Comparison of ENCODE assay signal across 24 cellular contexts in genomic region chr2:238615187-238615586, GRCh38.
"Had no signal": no experiment of that assay in that cellular context is flagged by ENCODE, and none has a peak within 500 bp of the region (broad histone marks: within the 10 kb centered on the region; RNA-seq: fewer than 3 reads in every experiment).

No MANE protein-coding gene starts in this region.

- DNase-seq: dorsolateral prefrontal cortex; effector CD4-positive, alpha-beta T cell; foreskin fibroblast; gastrocnemius medialis; head of caudate nucleus; kidney; naive thymus-derived CD8-positive, alpha-beta T cell; sigmoid colon; stimulated activated CD4-positive, alpha-beta T cell treated with anti-CD3 and anti-CD28 coated beads, Interleukin-4, amount 100 ng/mL, for 4 hours; stimulated activated naive B cell treated with anti-CD40 and anti-IgM and Interleukin-4, amounts not matched to agents 10 μg/mL and 1 μg/mL and 100 μg/mL, for 72 hours; transverse colon had no signal

- H3K9me3 Mint-ChIP-seq: stimulated activated naive CD8-positive, alpha-beta T cell treated with anti-CD3 and anti-CD28 coated beads, Interleukin-15, Interleukin-2, amounts not matched to agents 100 ng/mL and 50 ng/mL, for 24 hours had no signal

- H3K36me3 Mint-ChIP-seq: memory B cell; mesothelial cell of epicardium; stimulated activated naive B cell treated with anti-CD40 and anti-IgM and Interleukin-4, amounts not matched to agents 10 μg/mL and 1 μg/mL and 100 μg/mL, for 72 hours had no signal

- H3K9ac ChIP-seq: parathyroid adenoma had no signal

- H3K36me3 ChIP-seq: gastrocnemius medialis, right atrium auricular region, sigmoid colon, suprapubic skin, transverse colon, vagina had no signal

- H3K4me1 Mint-ChIP-seq: memory B cell; mesothelial cell of epicardium; naive thymus-derived CD8-positive, alpha-beta T cell; stimulated activated naive B cell treated with anti-CD40 and anti-IgM and Interleukin-4, amounts not matched to agents 10 μg/mL and 1 μg/mL and 100 μg/mL, for 72 hours had no signal

- H3K4me1 ChIP-seq: gastrocnemius medialis, parathyroid adenoma, right atrium auricular region, sigmoid colon, suprapubic skin, transverse colon, vagina had no signal

- H3K27ac Mint-ChIP-seq: memory B cell; mesothelial cell of epicardium; naive thymus-derived CD8-positive, alpha-beta T cell; progenitor cell of endocrine pancreas; stimulated activated naive B cell treated with anti-CD40 and anti-IgM and Interleukin-4, amounts not matched to agents 10 μg/mL and 1 μg/mL and 100 μg/mL, for 72 hours; stimulated activated naive CD8-positive, alpha-beta T cell treated with anti-CD3 and anti-CD28 coated beads, Interleukin-15, Interleukin-2, amounts not matched to agents 100 ng/mL and 50 ng/mL, for 24 hours had no signal

- H3K4me3 Mint-ChIP-seq: memory B cell; mesothelial cell of epicardium; naive thymus-derived CD8-positive, alpha-beta T cell; neural crest cell; stimulated activated naive B cell treated with anti-CD40 and anti-IgM and Interleukin-4, amounts not matched to agents 10 μg/mL and 1 μg/mL and 100 μg/mL, for 72 hours; stimulated activated naive CD8-positive, alpha-beta T cell treated with anti-CD3 and anti-CD28 coated beads, Interleukin-15, Interleukin-2, amounts not matched to agents 100 ng/mL and 50 ng/mL, for 24 hours had no signal

- H2AFZ ChIP-seq: parathyroid adenoma had no signal

- H3K79me2 ChIP-seq: parathyroid adenoma had no signal

- H3K27ac ChIP-seq: dorsolateral prefrontal cortex, epithelial cell of prostate, gastrocnemius medialis, parathyroid adenoma, right atrium auricular region, sigmoid colon, suprapubic skin, transverse colon, vagina had no signal

- H3K4me3 ChIP-seq: dorsolateral prefrontal cortex, gastrocnemius medialis, lung, right atrium auricular region, sigmoid colon, suprapubic skin, transverse colon, vagina had no signal

- H3K9me3 ChIP-seq: gastrocnemius medialis, sigmoid colon, suprapubic skin, transverse colon, vagina had no signal

- ATAC-seq: esophagus mucosa; gastrocnemius medialis; left lobe of liver; naive thymus-derived CD8-positive, alpha-beta T cell; stimulated activated naive B cell treated with anti-CD40 and anti-IgM and Interleukin-4, amounts not matched to agents 10 μg/mL and 1 μg/mL and 100 μg/mL, for 72 hours had no signal

- H3K27me3 ChIP-seq: dorsolateral prefrontal cortex, right atrium auricular region, sigmoid colon, suprapubic skin, transverse colon, vagina had no signal
